ENCODE assay signal across 15 cellular contexts in genomic region chr2:24659862-24660261, GRCh38.
"Had no signal": no experiment of that assay in that cellular context is flagged by ENCODE, and none has a peak within 500 bp of the region (broad histone marks: within the 10 kb centered on the region; RNA-seq: fewer than 3 reads in every experiment).

No MANE protein-coding gene starts in this region.

- H3K4me3 Mint-ChIP-seq: activated CD4-positive, alpha-beta memory T cell treated with anti-CD3 and anti-CD28 coated beads for 36 hours; activated naive CD8-positive, alpha-beta T cell treated with anti-CD3 and anti-CD28 coated beads for 36 hours; activated T-cell treated with anti-CD3 and anti-CD28 coated beads, Interleukin-2, amount 50 U/mL, for 4 hours; naive thymus-derived CD4-positive, alpha-beta T cell; type B pancreatic cell had no signal

- H3K9me3 ChIP-seq: breast epithelium, suprapubic skin had no signal

- H3K36me3 ChIP-seq: breast epithelium had no signal

- H3K27ac Mint-ChIP-seq: activated CD4-positive, alpha-beta memory T cell treated with anti-CD3 and anti-CD28 coated beads for 36 hours; type B pancreatic cell had no signal

- H3K9me3 Mint-ChIP-seq: activated CD4-positive, alpha-beta memory T cell treated with anti-CD3 and anti-CD28 coated beads for 36 hours; activated naive CD8-positive, alpha-beta T cell treated with anti-CD3 and anti-CD28 coated beads for 36 hours; activated T-cell treated with anti-CD3 and anti-CD28 coated beads, Interleukin-2, amount 50 U/mL, for 4 hours; naive thymus-derived CD4-positive, alpha-beta T cell; type B pancreatic cell had no signal

- H3K4me1 ChIP-seq: breast epithelium, suprapubic skin had no signal

- H3K27me3 Mint-ChIP-seq: activated CD4-positive, alpha-beta memory T cell treated with anti-CD3 and anti-CD28 coated beads for 36 hours; activated naive CD8-positive, alpha-beta T cell treated with anti-CD3 and anti-CD28 coated beads for 36 hours; naive thymus-derived CD4-positive, alpha-beta T cell; type B pancreatic cell had no signal

- H3K4me3 ChIP-seq: breast epithelium, lung, suprapubic skin had no signal

- H3K27me3 ChIP-seq: breast epithelium, suprapubic skin had no signal

- DNase-seq: activated CD4-positive, alpha-beta memory T cell treated with anti-CD3 and anti-CD28 coated beads for 36 hours; activated CD4-positive, alpha-beta T cell treated with anti-CD3 and anti-CD28 coated beads for 1 hour; activated gamma-delta T cell; activated naive CD8-positive, alpha-beta T cell treated with anti-CD3 and anti-CD28 coated beads for 36 hours; activated T-cell treated with anti-CD3 and anti-CD28 coated beads, Interleukin-2, amount 50 U/mL, for 4 hours; anterior cingulate cortex; naive thymus-derived CD4-positive, alpha-beta T cell; stimulated activated CD4-positive, alpha-beta T cell treated with anti-CD3 and anti-CD28 coated beads, Interleukin-4, amount 100 ng/mL, for 1 hour; stimulated activated CD8-positive, alpha-beta memory T cell treated with anti-CD3 and anti-CD28 coated beads, Interleukin-4, amount 100 ng/mL, for 48 hours; stimulated activated naive CD8-positive, alpha-beta T cell treated with anti-CD3 and anti-CD28 coated beads, Interleukin-15, Interleukin-2, amounts not matched to agents 100 U/mL and 50 U/mL, for 24 hours; T-helper 9 cell had no signal
